Comparison of ENCODE assay signal across 8 cellular contexts in genomic region chr15:52227456-52227855, GRCh38.
DNase-seq lines count a peak whose midpoint lies in the region; ATAC-seq and TF ChIP-seq lines count a peak whose summit lies in the region.

No MANE protein-coding gene starts in this region.

- ATAC-seq in HG02884 (IDR thresholded peaks at IDR 0.05; ENCODE audit: unreplicated experiment) = peak; percentile 77

- peak; percentile 61 for DNase-seq in NK-92 treated with Interleukin-12 subunit alpha and Interleukin-12 subunit beta, amount 100 ng/mL, for 24 hours (lab: John Stamatoyannopoulos, UW)
- no peak for DNase-seq in NK-92 (lab: John Stamatoyannopoulos, UW; ENCODE audit: unreplicated experiment)
- DNase-seq in NCI-H146 (lab: John Stamatoyannopoulos, UW) = peak; percentile 64
- DNase-seq in T-helper 2 cell treated with Interferon-gamma antibody and Interleukin-4, amounts not matched to agents 5 μg/mL and 100 μg/mL, for 36 hours (ENCODE audit: low spot score) = peak; percentile 67
- DNase-seq in astrocyte of the cerebellum (ENCODE audit: low read depth) = peak; percentile 78
- peak; percentile 81 for DNase-seq in iPS DF 19.7 (ENCODE audit: low read depth, low spot score)
- DNase-seq in stimulated activated CD4-positive, alpha-beta T cell treated with anti-CD3 and anti-CD28 coated beads, Interleukin-12 subunit alpha, Interleukin-12 subunit beta, amount 100 ng/mL, for 4 hours = peak; percentile 48

- peaks cover 20% of the 10 kb centered on the region for H3K4me1 Mint-ChIP-seq in T-helper 2 cell treated with Interferon-gamma antibody and Interleukin-4, amounts not matched to agents 5 μg/mL and 100 μg/mL, for 36 hours (ENCODE audit: low read depth)

- peak; percentile 87 for TF ChIP-seq CTCF in astrocyte of the cerebellum (IDR thresholded peaks at IDR 0.05; ENCODE audit: low read depth, low read length, missing control alignments)

- H3K4me3 ChIP-seq in astrocyte of the cerebellum (ENCODE audit: low read depth, low read length) = no peak overlapping the region

- H3K27me3 Mint-ChIP-seq in T-helper 2 cell treated with Interferon-gamma antibody and Interleukin-4, amounts not matched to agents 5 μg/mL and 100 μg/mL, for 36 hours (ENCODE audit: low read depth) = peaks cover 2% of the 10 kb centered on the region

- H3K27ac Mint-ChIP-seq in T-helper 2 cell treated with Interferon-gamma antibody and Interleukin-4, amounts not matched to agents 5 μg/mL and 100 μg/mL, for 36 hours = no peak overlapping the region

- H3K9me3 Mint-ChIP-seq in T-helper 2 cell treated with Interferon-gamma antibody and Interleukin-4, amounts not matched to agents 5 μg/mL and 100 μg/mL, for 36 hours = no peaks in the 10 kb centered on the region

- in situ Hi-C loops in astrocyte of the cerebellum (cut with HindIII; ENCODE audit: low sequenced_read_pairs) = no loop called here

- H3K4me3 Mint-ChIP-seq in T-helper 2 cell treated with Interferon-gamma antibody and Interleukin-4, amounts not matched to agents 5 μg/mL and 100 μg/mL, for 36 hours = no peak overlapping the region

- H3K36me3 Mint-ChIP-seq in T-helper 2 cell treated with Interferon-gamma antibody and Interleukin-4, amounts not matched to agents 5 μg/mL and 100 μg/mL, for 36 hours (ENCODE audit: low read depth) = peaks cover 2% of the 10 kb centered on the region
